Comparison of ENCODE assay signal across 17 cellular contexts in genomic region chr12:71878208-71878607, GRCh38. TPM values are rescaled to one million over a fixed set of nuclear protein-coding genes. Genes with fewer than 3 reads are reported as not detected.
DNase-seq lines count a peak whose midpoint lies in the region; ATAC-seq, FAIRE-seq and TF ChIP-seq lines count a peak whose summit lies in the region.
"Had no signal": no experiment of that assay in that cellular context is flagged by ENCODE, and none has a peak within 500 bp of the region (broad histone marks: within the 10 kb centered on the region; RNA-seq: fewer than 3 reads in every experiment).

No MANE protein-coding gene starts in this region.

- no peaks in the 10 kb centered on the region for H4K20me1 ChIP-seq in HepG2 (ENCODE audit: insufficient read depth, low read length)

- DNase-seq in HepG2 (ENCODE audit: low spot score): no peak
- no peak for DNase-seq in chondrocyte (ENCODE audit: low spot score)
- DNase-seq in nephron progenitor cell: no peak
- DNase-seq in GDM1 (lab: John Stamatoyannopoulos, UW): no peak
- no peak for DNase-seq in transverse colon
- DNase-seq: BE2C; CD8-positive, alpha-beta T cell; COR-L47; GOT3; H9; IMR-90 had no signal

- no peak overlapping the region for H3K9ac ChIP-seq in liver (ENCODE audit: low read depth in 1 of 2, low read length in 2 of 2)
- no peak overlapping the region for H3K9ac ChIP-seq in HepG2 (ENCODE audit: insufficient read depth, low read depth, low read length)

- H3K4me3 ChIP-seq in liver (ENCODE audit: low read depth in 1 of 3, low read length in 3 of 3): no peak overlapping the region
- no peak overlapping the region for H3K4me3 ChIP-seq in HepG2 (replicated peaks in 1 of 3; ENCODE audit: insufficient read depth in 1 of 3, low read depth in 2 of 3, low read length in 3 of 3)
- H3K4me3 ChIP-seq in transverse colon: no peak overlapping the region
- H3K4me3 ChIP-seq: GM12878 had no signal

- no peak overlapping the region for H3K4me3 Mint-ChIP-seq in chondrocyte (ENCODE audit: unreplicated experiment)
- H3K4me3 Mint-ChIP-seq in nephron progenitor cell: no peak overlapping the region
- H3K4me3 Mint-ChIP-seq: CD8-positive, alpha-beta T cell; H9 had no signal

- TF ChIP-seq CTCF in liver (IDR thresholded peaks at IDR 0.05; ENCODE audit: low read depth, low read length, missing input control): no peak
- no peak for TF ChIP-seq CTCF in HepG2 (CRISPR knock-in tag; IDR thresholded peaks at IDR 0.05)
- no peak for TF ChIP-seq CTCF in chondrocyte (IDR thresholded peaks at IDR 0.05)
- TF ChIP-seq CTCF in nephron progenitor cell (IDR thresholded peaks at IDR 0.05): no peak
- no peak for TF ChIP-seq CTCF in transverse colon (IDR thresholded peaks at IDR 0.05)

- TF ChIP-seq RAD21 in liver (IDR thresholded peaks at IDR 0.05): no peak
- no peak for TF ChIP-seq RAD21 in HepG2 (CRISPR knock-in tag; IDR thresholded peaks at IDR 0.05)

- H3K27ac ChIP-seq in liver (ENCODE audit: low read depth in 1 of 2, low read length in 2 of 2) (no peak overlapping the region), HepG2 (ENCODE audit: extremely low read length, insufficient read depth, low read length) (no peak overlapping the region), transverse colon (no peak overlapping the region)
- H3K27ac ChIP-seq: C4-2B had no signal

- peaks cover 0 to 11% (median 7%) of the 10 kb centered on the region in 4 donors for H3K4me1 ChIP-seq in liver (ENCODE audit: control insufficient read depth in 4 of 4, insufficient read depth in 4 of 4, low read length in 3 of 4)
- peaks cover 12% of the 10 kb centered on the region for H3K4me1 ChIP-seq in HepG2 (ENCODE audit: insufficient read depth, low read length)
- H3K4me1 ChIP-seq in transverse colon: peaks cover 0 to 14% (median 0%) of the 10 kb centered on the region in 4 donors

- H2AFZ ChIP-seq in HepG2 (ENCODE audit: low read length): no peak overlapping the region

- H3K27me3 ChIP-seq in liver (ENCODE audit: control insufficient read depth in 4 of 4, insufficient read depth in 4 of 4, low read length in 3 of 4) (no peaks in the 10 kb centered on the region), HepG2 (ENCODE audit: control insufficient read depth in 1 of 2, insufficient read depth in 2 of 2, low read length in 2 of 2) (no peaks in the 10 kb centered on the region), transverse colon (no peaks in the 10 kb centered on the region)
- H3K27me3 ChIP-seq: BE2C had no signal

- no peaks in the 10 kb centered on the region for H3K9me3 ChIP-seq in liver (ENCODE audit: control insufficient read depth in 4 of 4, low read length in 3 of 4)
- no peaks in the 10 kb centered on the region for H3K9me3 ChIP-seq in HepG2 (ENCODE audit: low read length)
- no peaks in the 10 kb centered on the region for H3K9me3 ChIP-seq in transverse colon
- H3K9me3 ChIP-seq: BE2C had no signal

- no peak for ATAC-seq in HepG2
- ATAC-seq in GM19467 (IDR thresholded peaks at IDR 0.05; ENCODE audit: unreplicated experiment): no peak
- ATAC-seq: CD8-positive, alpha-beta T cell; GM12878 had no signal

- no peak for FAIRE-seq in HepG2 (lab: Jason Lieb, UNC)
- FAIRE-seq: A204.1, GM12878, GM18507 had no signal

- H3K27ac Mint-ChIP-seq in chondrocyte (ENCODE audit: unreplicated experiment): peak overlapping the region; percentile 36
- H3K27ac Mint-ChIP-seq in nephron progenitor cell: peak overlapping the region; percentile 38
- H3K27ac Mint-ChIP-seq: CD8-positive, alpha-beta T cell had no signal

- intact Hi-C loops in HepG2 (cut with micrococcal nuclease; ENCODE audit: unreplicated experiment) (no loop called here), transverse colon (cut with DNase I; ENCODE audit: low total_unique reads) (no loop called here)

- CTCF ChIA-PET in HepG2 (lab: Yijun Ruan, JAX; ENCODE audit: low intra/inter-chr PET ratio, low total read pairs): no interaction called here

- TF ChIP-seq POLR2A in HepG2 (IDR thresholded peaks at IDR 0.05; ENCODE audit: insufficient read depth in 1 of 2, low read depth in 2 of 2, low read length in 2 of 2) (no peak), transverse colon (IDR thresholded peaks at IDR 0.05) (no peak)

- H3K4me2 ChIP-seq in HepG2 (ENCODE audit: low read depth, low read length): no peak overlapping the region

- no peaks in the 10 kb centered on the region for H3K79me2 ChIP-seq in HepG2 (ENCODE audit: insufficient read depth, low read length)

- POLR2A ChIA-PET in HepG2 (lab: Yijun Ruan, JAX): no interaction called here

- in situ Hi-C loops in HepG2 (cut with HindIII; ENCODE audit: extremely low pct_ligation_motif_present, low pct_unique_long_range_greater_than_20kb): no loop called here
- in situ Hi-C loops in transverse colon (cut with MboI; ENCODE audit: low pct_ligation_motif_present in 1 of 4, low pct_unique_long_range_greater_than_20kb in 1 of 4, low sequenced_read_pairs in 3 of 4): no loop called here

- TF ChIP-seq EP300 in HepG2 (IDR thresholded peaks at IDR 0.05; ENCODE audit: low read depth in 2 of 2, low read length in 2 of 2) (no peak), HepG2 (CRISPR knock-in tag; IDR thresholded peaks at IDR 0.05; ENCODE audit: borderline replicate concordance) (no peak), transverse colon (IDR thresholded peaks at IDR 0.05; ENCODE audit: low read depth) (no peak)

- 95% methylated on average over 4 of the region's 4 CpGs for WGBS in liver
- 87% methylated on average over 4 of the region's 4 CpGs for WGBS in HepG2 (ENCODE audit: low lambda C conversion rate)
- WGBS in transverse colon (ENCODE audit: low coverage in 1 of 2), 2 donors: 85 to 93% methylated on average over 1 to 4 of the region's 4 CpGs

- no peaks in the 10 kb centered on the region for H3K27me3 Mint-ChIP-seq in chondrocyte (ENCODE audit: low read depth)
- H3K27me3 Mint-ChIP-seq in nephron progenitor cell (ENCODE audit: low read depth, poor library complexity): no peaks in the 10 kb centered on the region

- peaks cover 26% of the 10 kb centered on the region for H3K4me1 Mint-ChIP-seq in chondrocyte (ENCODE audit: low read depth)
- no peaks in the 10 kb centered on the region for H3K4me1 Mint-ChIP-seq in nephron progenitor cell

- H3K9me3 Mint-ChIP-seq in chondrocyte (ENCODE audit: low read depth): no peaks in the 10 kb centered on the region
- H3K9me3 Mint-ChIP-seq in nephron progenitor cell: no peaks in the 10 kb centered on the region
- H3K9me3 Mint-ChIP-seq: CD8-positive, alpha-beta T cell; H9 had no signal

- peaks cover 0 to 23% (median 13%) of the 10 kb centered on the region in 4 donors for H3K36me3 ChIP-seq in liver (ENCODE audit: control insufficient read depth in 4 of 4, insufficient read depth in 3 of 4, low read depth in 1 of 4, low read length in 3 of 4)
- peaks cover 0 to 7% of the 10 kb centered on the region in 2 experiments; a peak in 3 of 5 replicates for H3K36me3 ChIP-seq in HepG2 (replicated peaks in 1 of 2; ENCODE audit: control insufficient read depth in 1 of 2, insufficient read depth in 2 of 2, low read length in 2 of 2)
- H3K36me3 ChIP-seq in transverse colon: peaks cover 0 to 20% (median 3%) of the 10 kb centered on the region in 4 donors

- H3K36me3 Mint-ChIP-seq in chondrocyte (ENCODE audit: low read depth) (peaks cover 12% of the 10 kb centered on the region), nephron progenitor cell (ENCODE audit: low read depth) (peaks cover 58% of the 10 kb centered on the region)

- BruUV-seq in HepG2 (replicated peaks; lab: Mats Ljungman, UMichigan): no TSS peak

TF ChIP-seq in liver, 16 proteins besides CTCF, POLR2A, EP300 and RAD21 (continues in another document):
- peak; percentile 16 to 44 for TF ChIP-seq HNF4A (conservative IDR thresholded peaks at IDR 0.05)

TF ChIP-seq in HepG2, 621 proteins besides CTCF, POLR2A, EP300 and RAD21 (continues in another document):
- TF ChIP-seq ZNF766 (CRISPR knock-in tag; IDR thresholded peaks at IDR 0.05; ENCODE audit: borderline replicate concordance): no peak

RNA-seq across cellular contexts. Expression of gene TBC1D15, which starts 38.6 kb away (rescaled TPM):
- total RNA-seq in liver: 10 to 100 TPM; 25.1 to 26.0 TPM
- polyA plus RNA-seq in liver: 10 to 100 TPM; 16.4 to 19.1 TPM
- 8.4 and 18.4 TPM in 2 replicates for total RNA-seq in HepG2 (2016; rRNA removed; fragmentation: Illumina TruSeq; extraction: Trizol)
- 1.0 and 2.1 TPM in 2 replicates for total RNA-seq in HepG2 (2016; cell fraction: cytosol; rRNA removed; fragmentation: Illumina TruSeq; extraction: Trizol; ENCODE audit: low read depth)
- 8.5 and 18.6 TPM in 2 replicates for total RNA-seq in HepG2 (2016; cell fraction: insoluble cytoplasmic fraction; rRNA removed; fragmentation: Illumina TruSeq; extraction: Trizol)
- total RNA-seq in HepG2 (2016; cell fraction: membrane; rRNA removed; fragmentation: Illumina TruSeq; extraction: Trizol): 3.0 and 4.5 TPM in 2 replicates
- total RNA-seq in HepG2 (2016; cell fraction: nucleus; rRNA removed; fragmentation: Illumina TruSeq; extraction: Trizol): 13.9 and 17.3 TPM in 2 replicates
- 11.6 and 12.9 TPM in 2 replicates for polyA plus RNA-seq in HepG2 (2011; rRNA removed)
- 3.7 and 6.6 TPM in 2 replicates for polyA plus RNA-seq in HepG2 (2011; cell fraction: cytosol; rRNA removed)
- polyA plus RNA-seq in HepG2 (2011; cell fraction: nucleus; rRNA removed): 8.5 and 9.7 TPM in 2 replicates
- 16.6 and 17.5 TPM in 2 replicates for polyA plus RNA-seq in HepG2 (2012)
- polyA plus RNA-seq in HepG2 (2016; cell fraction: cytosol; fragmentation: Illumina TruSeq; extraction: Trizol; ENCODE audit: low read depth): 0.83 and 1.4 TPM in 2 replicates
- 24.7 and 27.2 TPM in 2 replicates for polyA plus RNA-seq in HepG2 (2016; cell fraction: insoluble cytoplasmic fraction; fragmentation: Illumina TruSeq; extraction: Trizol; ENCODE audit: low read depth)
- polyA plus RNA-seq in HepG2 (2016; cell fraction: membrane; fragmentation: Illumina TruSeq; extraction: Trizol; ENCODE audit: low read depth): 2.9 and 3.6 TPM in 2 replicates
- polyA plus RNA-seq in HepG2 (2016; cell fraction: nucleus; fragmentation: Illumina TruSeq; extraction: Trizol; ENCODE audit: insufficient read depth, low read depth): 22.1 and 24.4 TPM in 2 replicates
- polyA minus RNA-seq in HepG2 (2011; rRNA and poly(A)+ RNA removed; ENCODE audit: low replicate concordance): 5.9 and 22.5 TPM in 2 replicates
- 7.8 and 11.3 TPM in 2 replicates for polyA minus RNA-seq in HepG2 (2011; cell fraction: cytosol; rRNA and poly(A)+ RNA removed)
- polyA minus RNA-seq in HepG2 (2011; cell fraction: nucleus; rRNA and poly(A)+ RNA removed): 43.0 and 56.3 TPM in 2 replicates
- 31.3 to 40.2 TPM (median 36.1 TPM) in 3 replicates for total RNA-seq in chondrocyte
- 10 to 100 TPM in 3 of 4 donors, 1 to 10 TPM in 1; 5.6 to 42.1 (median 31.1) TPM for total RNA-seq in transverse colon
